In the genomic region with DNA sequence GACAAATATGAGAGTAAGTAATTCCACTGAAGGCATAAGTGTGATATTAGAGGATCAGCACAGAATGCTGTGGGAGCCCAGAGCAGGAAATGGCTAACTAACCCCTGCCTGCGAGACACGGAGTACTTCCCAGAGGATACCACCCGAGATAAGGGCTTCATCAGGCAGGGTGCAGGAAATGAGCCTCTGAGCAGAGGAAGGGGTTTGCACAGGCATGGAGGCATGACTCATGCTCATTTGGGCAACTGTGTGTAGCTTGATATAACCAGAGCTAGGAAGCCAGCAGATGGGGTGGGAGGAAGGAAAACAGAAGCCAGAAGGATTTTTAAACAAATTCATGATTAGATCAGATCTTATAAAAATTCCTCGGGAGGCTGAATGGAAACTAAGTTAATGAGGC, we compare ENCODE assay signal across 9 cellular contexts.
DNase-seq lines count a peak whose midpoint lies in the region; ATAC-seq lines count a peak whose summit lies in the region.
"Had no signal": no experiment of that assay in that cellular context is flagged by ENCODE, and none has a peak within 500 bp of the region (broad histone marks: within the 10 kb centered on the region; RNA-seq: fewer than 3 reads in every experiment).

No MANE protein-coding gene starts in this region.

- no peak for ATAC-seq in GM19467 (IDR thresholded peaks at IDR 0.05; ENCODE audit: unreplicated experiment)

- peak; percentile 8 for DNase-seq in stimulated activated CD4-positive, alpha-beta T cell treated with anti-CD3 and anti-CD28 coated beads, Interleukin-15, amount 100 ng/mL, for 24 hours
- DNase-seq in stimulated activated CD4-positive, alpha-beta T cell treated with anti-CD3 and anti-CD28 coated beads, Interleukin-4, amount 100 ng/mL, for 1 hour = no peak
- DNase-seq in SKM-1 treated with dmso at 0.1 percent for 144 hours (lab: John Stamatoyannopoulos, UW; ENCODE audit: unreplicated experiment) (peak; percentile 22), glomerular endothelial cell (ENCODE audit: extremely low read depth, low read depth, low spot score) (peak; percentile 75), mesenteric fat pad (ENCODE audit: low spot score) (no peak), NCI-H345 (lab: John Stamatoyannopoulos, UW) (no peak)
- DNase-seq in stimulated activated CD4-positive, alpha-beta T cell treated with anti-CD3 and anti-CD28 coated beads, Interleukin-4, amount 100 ng/mL, for 24 hours = no peak
- DNase-seq: caudate nucleus had no signal

Comparison
In these comparisons a context has a peak if more than half of its experiments do, and no peak if none do; other contexts are left out.
1. DNase-seq: peak in stimulated activated CD4-positive, alpha-beta T cell treated with anti-CD3 and anti-CD28 coated beads, Interleukin-15, amount 100 ng/mL, for 24 hours (single experiment), SKM-1 treated with dmso at 0.1 percent for 144 hours (single experiment) and glomerular endothelial cell (single experiment); none in stimulated activated CD4-positive, alpha-beta T cell treated with anti-CD3 and anti-CD28 coated beads, Interleukin-4, amount 100 ng/mL, for 1 hour (single experiment), mesenteric fat pad (single experiment), NCI-H345 (single experiment) and stimulated activated CD4-positive, alpha-beta T cell treated with anti-CD3 and anti-CD28 coated beads, Interleukin-4, amount 100 ng/mL, for 24 hours (single experiment).